18 cellular contexts compared by ENCODE assay signal in the genomic region with DNA sequence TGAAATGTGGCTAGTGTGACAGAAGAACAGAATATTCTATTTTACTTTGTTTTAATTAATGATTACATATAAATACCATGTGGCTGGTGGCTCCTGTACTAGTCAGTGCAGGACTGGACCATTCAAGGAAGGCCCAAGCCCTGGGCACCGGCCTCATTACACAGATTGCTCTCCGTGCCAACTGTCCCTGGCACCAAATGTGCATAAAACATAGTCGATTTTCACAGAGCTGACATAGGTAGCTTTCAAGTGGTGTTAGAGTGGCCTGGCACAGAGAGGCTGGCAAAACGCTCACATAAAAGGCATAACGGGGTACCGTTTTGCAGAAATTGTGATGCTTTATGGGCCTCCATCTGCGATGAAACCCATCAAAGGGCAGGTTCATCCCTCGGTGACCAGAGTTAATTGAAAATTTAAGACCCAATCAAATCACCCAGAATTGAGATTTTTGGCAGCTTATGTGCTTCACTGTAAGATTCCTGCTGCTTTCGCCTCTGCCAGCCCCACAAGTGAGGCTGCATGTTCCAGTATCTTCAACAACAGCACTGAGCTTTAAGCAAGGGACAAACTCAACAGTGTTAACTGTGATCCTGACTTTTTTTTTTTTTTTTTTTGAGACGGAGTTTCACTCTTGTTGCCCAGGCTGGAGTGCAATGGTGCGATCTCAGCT.
"Had no signal": no experiment of that assay in that cellular context is flagged by ENCODE, and none has a peak within 500 bp of the region (broad histone marks: within the 10 kb centered on the region; RNA-seq: fewer than 3 reads in every experiment).

No MANE protein-coding gene starts in this region.

- H3K4me3 ChIP-seq: esophagus muscularis mucosa, gastrocnemius medialis, left lung, lower lobe of right lung, ovary, right atrium auricular region, sigmoid colon, skin epidermis, testis, transverse colon had no signal

- H3K27ac ChIP-seq: epithelial cell of prostate, gastrocnemius medialis, left lung, lower lobe of right lung, ovary, right atrium auricular region, sigmoid colon, skin epidermis, testis, transverse colon had no signal

- H3K4me1 ChIP-seq: testis had no signal

- H3K9me3 ChIP-seq: esophagus muscularis mucosa, gastrocnemius medialis, left lung, lower lobe of right lung, ovary, right atrium auricular region, sigmoid colon, testis, transverse colon had no signal

- H3K27me3 ChIP-seq: esophagus muscularis mucosa, gastrocnemius medialis, left lung, ovary, right atrium auricular region, sigmoid colon, testis, transverse colon had no signal

- ATAC-seq: effector memory CD8-positive, alpha-beta T cell; gastrocnemius medialis; left lung; lower lobe of right lung; natural killer cell; stimulated activated naive B cell treated with anti-CD40 and anti-IgM and Interleukin-4, amounts not matched to agents 10 μg/mL and 1 μg/mL and 100 μg/mL, for 72 hours; stimulated activated naive CD8-positive, alpha-beta T cell treated with anti-CD3 and anti-CD28 coated beads, Interleukin-15, amount 100 ng/mL, for 72 hours had no signal

- DNase-seq: effector memory CD8-positive, alpha-beta T cell; gastrocnemius medialis; islet precursor cell; left lung; lower lobe of right lung; natural killer cell; ovary; sigmoid colon; stimulated activated CD4-positive, alpha-beta T cell treated with anti-CD3 and anti-CD28 coated beads, Interleukin-2, amount 100 ng/mL, for 24 hours; stimulated activated CD4-positive, alpha-beta T cell treated with anti-CD3 and anti-CD28 coated beads, Interleukin-4, amount 100 ng/mL, for 4 hours; stimulated activated naive B cell treated with anti-CD40 and anti-IgM and Interleukin-4, amounts not matched to agents 10 μg/mL and 1 μg/mL and 100 μg/mL, for 72 hours; stimulated activated naive CD8-positive, alpha-beta T cell treated with anti-CD3 and anti-CD28 coated beads, Interleukin-15, amount 100 ng/mL, for 72 hours; testis; transverse colon had no signal

- H3K36me3 ChIP-seq: ovary, sigmoid colon, transverse colon had no signal
